In the genomic region with DNA sequence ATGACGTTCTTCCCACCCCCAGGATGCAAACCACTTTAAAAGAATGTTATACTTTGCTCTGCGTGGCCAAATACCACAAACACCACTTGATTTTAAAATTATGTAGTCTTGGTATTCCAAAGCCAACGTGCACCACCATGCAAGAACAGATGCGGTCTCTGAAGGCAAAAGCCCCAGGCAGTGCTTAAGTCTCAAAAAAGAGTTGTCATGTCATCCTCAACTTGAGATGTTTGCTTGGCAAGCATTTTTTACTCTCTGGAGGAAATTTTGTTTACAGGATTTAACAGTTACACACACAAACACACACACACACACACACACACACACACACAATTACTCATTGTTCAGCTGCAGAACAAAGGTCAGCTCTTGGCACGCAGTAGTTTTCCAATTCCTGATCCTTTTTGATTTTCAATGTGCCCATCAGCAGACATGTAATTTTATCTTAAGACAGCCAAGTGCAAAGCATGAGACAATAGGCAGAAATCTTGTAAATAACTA, we compare ENCODE assay signal across 10 cellular contexts.
A peak's percentile ranks its signal among the peaks of the same experiment; 100 is the strongest.
DNase-seq lines count a peak whose midpoint lies in the region; ATAC-seq and TF ChIP-seq lines count a peak whose summit lies in the region.
"Had no signal": no experiment of that assay in that cellular context is flagged by ENCODE, and none has a peak within 500 bp of the region (broad histone marks: within the 10 kb centered on the region; RNA-seq: fewer than 3 reads in every experiment).

No MANE protein-coding gene starts in this region.

- peaks cover 56% of the 10 kb centered on the region for H3K4me1 Mint-ChIP-seq in nephron

- intact Hi-C loops in lower lobe of right lung (cut with DNase I) = no loop called here

- H3K27ac Mint-ChIP-seq in nephron = peak overlapping the region in 2 of 3 experiments; percentile 61 to 75

- no peaks in the 10 kb centered on the region for H3K27me3 Mint-ChIP-seq in nephron (ENCODE audit: low read depth)

- H3K27me3 ChIP-seq in lower lobe of right lung (ENCODE audit: low read depth) = no peaks in the 10 kb centered on the region

- H3K9me3 Mint-ChIP-seq in nephron = no peaks in the 10 kb centered on the region

- H3K4me3 ChIP-seq in lower lobe of right lung = no peak overlapping the region

- H3K27ac ChIP-seq in VCaP (peak overlapping the region; percentile 13; the same call in 1 of the 2 replicates), lower lobe of right lung (no peak overlapping the region)
- H3K27ac ChIP-seq: HL-60 had no signal

- no peaks in the 10 kb centered on the region for H3K36me3 ChIP-seq in lower lobe of right lung

- no peak for TF ChIP-seq CTCF in VCaP (conservative IDR thresholded peaks at IDR 0.05)
- no peak for TF ChIP-seq CTCF in nephron (IDR thresholded peaks at IDR 0.05; ENCODE audit: unreplicated experiment in 3 of 3)
- TF ChIP-seq CTCF in lower lobe of right lung (IDR thresholded peaks at IDR 0.05) = no peak

- ATAC-seq in lower lobe of right lung (no peak), GM21723 (IDR thresholded peaks at IDR 0.05; ENCODE audit: unreplicated experiment) (no peak), HG03442 (IDR thresholded peaks at IDR 0.05; ENCODE audit: unreplicated experiment) (no peak)

- DNase-seq in EL = peak; percentile 41
- peak; percentile 76 for DNase-seq in fibroblast of peridontal ligament (ENCODE audit: extremely low read depth)
- no peak for DNase-seq in lower lobe of right lung
- no peak for DNase-seq in NCI-H187 (lab: John Stamatoyannopoulos, UW)
- DNase-seq: NCI-H510A treated with DMSO at 0.1 percent for 48 hours had no signal

- H3K36me3 Mint-ChIP-seq in nephron (ENCODE audit: low read depth) = peaks cover 13% of the 10 kb centered on the region

- H3K4me1 ChIP-seq in lower lobe of right lung = peaks cover 41% of the 10 kb centered on the region

- no peaks in the 10 kb centered on the region for H3K9me3 ChIP-seq in lower lobe of right lung

- H3K4me3 Mint-ChIP-seq in nephron = no peak overlapping the region

Comparison
In these comparisons a context has a peak if more than half of its experiments do, and no peak if none do; other contexts are left out.
1. DNase-seq: peak in EL (single experiment) and fibroblast of peridontal ligament (single experiment); none in lower lobe of right lung (single experiment) and NCI-H187 (0 of 2).